In the genomic region with DNA sequence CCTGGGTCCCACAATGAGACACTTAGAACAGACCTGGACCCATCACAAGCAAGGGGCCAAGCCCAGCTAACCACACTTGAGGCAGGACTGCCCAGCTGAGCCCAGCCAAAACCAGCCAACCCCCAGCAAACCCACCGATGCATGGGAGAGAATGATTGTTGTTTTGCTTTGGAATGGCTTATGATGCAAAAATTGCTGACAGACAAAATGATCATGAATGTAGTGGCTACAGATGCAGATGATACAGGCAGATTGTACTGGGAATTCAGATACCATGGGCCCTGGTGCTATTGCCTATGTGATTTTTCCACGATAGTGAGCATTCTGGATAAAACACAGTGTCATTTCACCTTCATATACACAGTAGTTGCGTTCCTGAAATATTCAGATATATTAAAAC, we compare ENCODE assay signal across 2 cellular contexts.
A peak's percentile ranks its signal among the peaks of the same experiment; 100 is the strongest.
TF ChIP-seq lines count a peak whose summit lies in the region.

No MANE protein-coding gene starts in this region.

TF ChIP-seq in A549, 52 proteins besides CTCF, POLR2A, EP300 and RAD21:
- TF ChIP-seq JUNB (IDR thresholded peaks at IDR 0.05) (no peak), MAFK (IDR thresholded peaks at IDR 0.05; ENCODE audit: partially characterized antibody) (peak; percentile 61)

TF ChIP-seq in GM23338, 12 proteins besides CTCF, POLR2A, EP300 and RAD21:
- TF ChIP-seq JUNB (IDR thresholded peaks at IDR 0.05; ENCODE audit: unreplicated experiment) (no peak), REST (IDR thresholded peaks at IDR 0.05; ENCODE audit: unreplicated experiment) (no peak), STAT1 (IDR thresholded peaks at IDR 0.05; ENCODE audit: unreplicated experiment) (no peak), POLR2AphosphoS5 (IDR thresholded peaks at IDR 0.05; ENCODE audit: low read depth) (no peak), ETS1 (IDR thresholded peaks at IDR 0.05) (no peak), ZNF331 (CRISPR knock-in tag; IDR thresholded peaks at IDR 0.05; ENCODE audit: low read depth) (no peak), ZNF114 (CRISPR knock-in tag; IDR thresholded peaks at IDR 0.05) (no peak), CREB1 (CRISPR knock-in tag; IDR thresholded peaks at IDR 0.05; ENCODE audit: low read depth) (no peak), NANOG (IDR thresholded peaks at IDR 0.05; ENCODE audit: borderline replicate concordance) (no peak), EZH2 (IDR thresholded peaks at IDR 0.05; ENCODE audit: low read depth, unreplicated experiment) (no peak), EZH2phosphoT487 (IDR thresholded peaks at IDR 0.05; ENCODE audit: unreplicated experiment) (no peak)
- TF ChIP-seq, protein P1, sequence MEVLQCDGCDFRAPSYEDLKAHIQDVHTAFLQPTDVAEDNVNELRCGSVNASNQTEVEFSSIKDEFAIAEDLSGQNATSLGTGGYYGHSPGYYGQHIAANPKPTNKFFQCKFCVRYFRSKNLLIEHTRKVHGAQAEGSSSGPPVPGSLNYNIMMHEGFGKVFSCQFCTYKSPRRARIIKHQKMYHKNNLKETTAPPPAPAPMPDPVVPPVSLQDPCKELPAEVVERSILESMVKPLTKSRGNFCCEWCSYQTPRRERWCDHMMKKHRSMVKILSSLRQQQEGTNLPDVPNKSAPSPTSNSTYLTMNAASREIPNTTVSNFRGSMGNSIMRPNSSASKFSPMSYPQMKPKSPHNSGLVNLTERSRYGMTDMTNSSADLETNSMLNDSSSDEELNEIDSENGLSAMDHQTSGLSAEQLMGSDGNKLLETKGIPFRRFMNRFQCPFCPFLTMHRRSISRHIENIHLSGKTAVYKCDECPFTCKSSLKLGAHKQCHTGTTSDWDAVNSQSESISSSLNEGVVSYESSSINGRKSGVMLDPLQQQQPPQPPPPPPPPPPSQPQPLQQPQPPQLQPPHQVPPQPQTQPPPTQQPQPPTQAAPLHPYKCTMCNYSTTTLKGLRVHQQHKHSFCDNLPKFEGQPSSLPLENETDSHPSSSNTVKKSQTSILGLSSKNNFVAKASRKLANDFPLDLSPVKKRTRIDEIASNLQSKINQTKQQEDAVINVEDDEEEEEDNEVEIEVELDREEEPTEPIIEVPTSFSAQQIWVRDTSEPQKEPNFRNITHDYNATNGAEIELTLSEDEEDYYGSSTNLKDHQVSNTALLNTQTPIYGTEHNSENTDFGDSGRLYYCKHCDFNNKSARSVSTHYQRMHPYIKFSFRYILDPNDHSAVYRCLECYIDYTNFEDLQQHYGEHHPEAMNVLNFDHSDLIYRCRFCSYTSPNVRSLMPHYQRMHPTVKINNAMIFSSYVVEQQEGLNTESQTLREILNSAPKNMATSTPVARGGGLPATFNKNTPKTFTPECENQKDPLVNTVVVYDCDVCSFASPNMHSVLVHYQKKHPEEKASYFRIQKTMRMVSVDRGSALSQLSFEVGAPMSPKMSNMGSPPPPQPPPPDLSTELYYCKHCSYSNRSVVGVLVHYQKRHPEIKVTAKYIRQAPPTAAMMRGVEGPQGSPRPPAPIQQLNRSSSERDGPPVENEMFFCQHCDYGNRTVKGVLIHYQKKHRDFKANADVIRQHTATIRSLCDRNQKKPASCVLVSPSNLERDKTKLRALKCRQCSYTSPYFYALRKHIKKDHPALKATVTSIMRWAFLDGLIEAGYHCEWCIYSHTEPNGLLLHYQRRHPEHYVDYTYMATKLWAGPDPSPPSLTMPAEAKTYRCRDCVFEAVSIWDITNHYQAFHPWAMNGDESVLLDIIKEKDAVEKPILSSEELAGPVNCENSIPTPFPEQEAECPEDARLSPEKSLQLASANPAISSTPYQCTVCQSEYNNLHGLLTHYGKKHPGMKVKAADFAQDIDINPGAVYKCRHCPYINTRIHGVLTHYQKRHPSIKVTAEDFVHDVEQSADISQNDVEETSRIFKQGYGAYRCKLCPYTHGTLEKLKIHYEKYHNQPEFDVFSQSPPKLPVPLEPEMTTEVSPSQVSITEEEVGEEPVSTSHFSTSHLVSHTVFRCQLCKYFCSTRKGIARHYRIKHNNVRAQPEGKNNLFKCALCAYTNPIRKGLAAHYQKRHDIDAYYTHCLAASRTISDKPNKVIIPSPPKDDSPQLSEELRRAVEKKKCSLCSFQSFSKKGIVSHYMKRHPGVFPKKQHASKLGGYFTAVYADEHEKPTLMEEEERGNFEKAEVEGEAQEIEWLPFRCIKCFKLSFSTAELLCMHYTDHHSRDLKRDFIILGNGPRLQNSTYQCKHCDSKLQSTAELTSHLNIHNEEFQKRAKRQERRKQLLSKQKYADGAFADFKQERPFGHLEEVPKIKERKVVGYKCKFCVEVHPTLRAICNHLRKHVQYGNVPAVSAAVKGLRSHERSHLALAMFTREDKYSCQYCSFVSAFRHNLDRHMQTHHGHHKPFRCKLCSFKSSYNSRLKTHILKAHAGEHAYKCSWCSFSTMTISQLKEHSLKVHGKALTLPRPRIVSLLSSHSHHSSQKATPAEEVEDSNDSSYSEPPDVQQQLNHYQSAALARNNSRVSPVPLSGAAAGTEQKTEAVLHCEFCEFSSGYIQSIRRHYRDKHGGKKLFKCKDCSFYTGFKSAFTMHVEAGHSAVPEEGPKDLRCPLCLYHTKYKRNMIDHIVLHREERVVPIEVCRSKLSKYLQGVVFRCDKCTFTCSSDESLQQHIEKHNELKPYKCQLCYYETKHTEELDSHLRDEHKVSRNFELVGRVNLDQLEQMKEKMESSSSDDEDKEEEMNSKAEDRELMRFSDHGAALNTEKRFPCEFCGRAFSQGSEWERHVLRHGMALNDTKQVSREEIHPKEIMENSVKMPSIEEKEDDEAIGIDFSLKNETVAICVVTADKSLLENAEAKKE (CRISPR knock-in tag; IDR thresholded peaks at IDR 0.05), result no peak
